Comparison of ENCODE assay signal across 16 cellular contexts in the genomic region with DNA sequence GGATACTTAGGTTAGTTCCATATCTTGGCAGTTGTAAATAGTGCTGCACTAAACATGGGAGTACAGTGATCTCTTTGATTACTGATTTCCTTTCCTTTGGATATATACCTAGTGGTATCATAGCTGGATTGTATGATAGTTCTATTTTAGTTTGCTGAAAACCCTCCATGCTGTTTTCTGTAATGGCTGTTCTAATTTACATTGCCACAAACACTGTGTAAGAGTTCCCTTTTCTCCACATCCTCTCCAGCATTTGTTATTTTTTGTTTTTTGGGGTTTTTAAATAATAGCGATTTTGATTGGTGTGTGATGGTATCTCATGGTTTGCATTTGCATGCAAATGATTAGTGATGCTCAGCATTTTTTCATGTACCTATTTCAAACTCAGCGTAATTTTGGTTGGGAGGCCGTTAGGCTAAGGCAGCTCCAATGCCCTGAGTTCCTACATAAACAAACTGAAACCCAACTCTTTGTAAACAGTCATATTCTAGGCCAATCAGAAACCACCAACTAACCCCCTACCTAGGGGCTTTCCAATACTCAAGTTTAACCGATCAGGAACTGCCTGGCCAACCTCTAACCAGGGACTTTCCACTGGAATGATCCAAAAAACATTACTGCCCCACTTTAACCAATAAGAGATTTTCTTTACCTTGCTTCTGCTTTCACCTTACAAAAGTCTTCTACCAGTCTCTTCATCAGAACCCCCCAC.
DNase-seq lines count a peak whose midpoint lies in the region; ATAC-seq, FAIRE-seq and TF ChIP-seq lines count a peak whose summit lies in the region.
"Had no signal": no experiment of that assay in that cellular context is flagged by ENCODE, and none has a peak within 500 bp of the region (broad histone marks: within the 10 kb centered on the region; RNA-seq: fewer than 3 reads in every experiment).

No MANE protein-coding gene starts in this region.

- ATAC-seq in GM19025 (IDR thresholded peaks at IDR 0.05; ENCODE audit: low read depth, unreplicated experiment) (peak; percentile 76), HG03460 (IDR thresholded peaks at IDR 0.05; ENCODE audit: unreplicated experiment) (peak; percentile 70), memory B cell (ENCODE audit: low read depth) (peak; percentile 93)
- ATAC-seq: Panc1 had no signal

- H3K27ac ChIP-seq in dorsolateral prefrontal cortex, result no peak overlapping the region
- H3K27ac ChIP-seq: brain microvascular endothelial cell, testis had no signal

- no peak for TF ChIP-seq CTCF in dorsolateral prefrontal cortex (IDR thresholded peaks at IDR 0.05 in 54 of 56, conservative IDR thresholded peaks at IDR 0.05 in 2 of 56; ENCODE audit: low read depth in 1 of 56, partially characterized antibody in 56 of 56)

- peak; percentile 6 for DNase-seq in GM12891 (ENCODE audit: insufficient read length, low spot score)
- DNase-seq in memory B cell (ENCODE audit: low spot score in 2 of 2), result peak in 1 of 2 donors; percentile 7
- DNase-seq in SHP77 treated with DMSO at 0.1 percent for 48 hours (lab: John Stamatoyannopoulos, UW), result no peak
- no peak for DNase-seq in NCI-H446 (lab: John Stamatoyannopoulos, UW)
- DNase-seq in dorsolateral prefrontal cortex, result no peak
- DNase-seq: activated gamma-delta T cell, brain microvascular endothelial cell, foreskin melanocyte, NCI-H1048, NCI-H2227 treated with DMSO at 0.1 percent for 48 hours, T-cell, testis had no signal

- no peaks in the 10 kb centered on the region for H3K27me3 Mint-ChIP-seq in memory B cell
- H3K27me3 Mint-ChIP-seq: T-cell had no signal

- peaks cover 34% of the 10 kb centered on the region for H3K36me3 Mint-ChIP-seq in memory B cell

- peak overlapping the region; percentile 80 for H3K27ac Mint-ChIP-seq in memory B cell

- peak; percentile 41 for FAIRE-seq in GM12891 (lab: Jason Lieb, UNC)
- FAIRE-seq: islet of Langerhans had no signal

- H3K4me3 Mint-ChIP-seq in memory B cell, result no peak overlapping the region
- H3K4me3 Mint-ChIP-seq: T-cell had no signal

- no peak for TF ChIP-seq POLR2A in GM12891 (IDR thresholded peaks at IDR 0.05; ENCODE audit: low read depth, low read length)

- no peak overlapping the region for H3K4me3 ChIP-seq in dorsolateral prefrontal cortex
- H3K4me3 ChIP-seq: testis had no signal

- no peaks in the 10 kb centered on the region for H3K27me3 ChIP-seq in dorsolateral prefrontal cortex
- H3K27me3 ChIP-seq: brain microvascular endothelial cell, testis had no signal

- intact Hi-C loops in dorsolateral prefrontal cortex (cut with DNase I), result no loop called here

- H3K9me3 Mint-ChIP-seq in memory B cell, result peaks cover 6% of the 10 kb centered on the region

- peaks cover 10% of the 10 kb centered on the region for H3K4me1 Mint-ChIP-seq in memory B cell

TF ChIP-seq in GM12891, 5 proteins besides CTCF, POLR2A, EP300 and RAD21:
- TF ChIP-seq TAF1 (IDR thresholded peaks at IDR 0.05; ENCODE audit: low read depth, low read length) (no peak), POLR2AphosphoS5 (IDR thresholded peaks at IDR 0.05; ENCODE audit: low read depth, low read length) (no peak), POU2F2 (IDR thresholded peaks at IDR 0.05; ENCODE audit: low read depth, low read length) (no peak), SPI1 (IDR thresholded peaks at IDR 0.05; ENCODE audit: low read depth, low read length) (peak; percentile 28; the same call in 1 of the 2 replicates)
